In genomic region chr12:131949431-131950181, GRCh38 we compare ENCODE assay signal across 8 cellular contexts. TPM values are rescaled to one million over a fixed set of nuclear protein-coding genes. Genes with fewer than 3 reads are reported as not detected.
DNase-seq lines count a peak whose midpoint lies in the region; ATAC-seq and TF ChIP-seq lines count a peak whose summit lies in the region.

TSS of gene EP400 (plus strand) at chr12:131949942. CDS start at chr12:131960620, 10,678 bp downstream.

- peaks cover 15% of the 10 kb centered on the region for H3K36me3 Mint-ChIP-seq in activated naive CD8-positive, alpha-beta T cell treated with anti-CD3 and anti-CD28 coated beads, Interleukin-2, amount 50 U/mL, for 24 hours (ENCODE audit: low read depth)
- H3K36me3 Mint-ChIP-seq in type B pancreatic cell, result peaks cover 3% of the 10 kb centered on the region

- H3K4me1 Mint-ChIP-seq in activated naive CD8-positive, alpha-beta T cell treated with anti-CD3 and anti-CD28 coated beads, Interleukin-2, amount 50 U/mL, for 24 hours, result peaks cover 46% of the 10 kb centered on the region
- peaks cover 15% of the 10 kb centered on the region for H3K4me1 Mint-ChIP-seq in type B pancreatic cell (ENCODE audit: unreplicated experiment)

- peak; percentile 55; the same call in 2 of the 3 replicates for TF ChIP-seq CTCF in GM12872 (IDR thresholded peaks at IDR 0.05; ENCODE audit: insufficient read depth, low read depth, low read length)
- TF ChIP-seq CTCF in type B pancreatic cell (conservative IDR thresholded peaks at IDR 0.05), result peak; percentile 67

- H3K9me3 Mint-ChIP-seq in activated naive CD8-positive, alpha-beta T cell treated with anti-CD3 and anti-CD28 coated beads, Interleukin-2, amount 50 U/mL, for 24 hours, result no peaks in the 10 kb centered on the region
- no peaks in the 10 kb centered on the region for H3K9me3 Mint-ChIP-seq in type B pancreatic cell

- peak; percentile 93 for ATAC-seq in HG02759 (IDR thresholded peaks at IDR 0.05; ENCODE audit: unreplicated experiment)
- peak; percentile 95 for ATAC-seq in activated naive CD8-positive, alpha-beta T cell treated with anti-CD3 and anti-CD28 coated beads, Interleukin-2, amount 50 U/mL, for 24 hours

- intact Hi-C loops in cardiac septum (cut with DNase I) (loop anchor here (1.0 kb wide), 4 partner anchors 20 to 98 kb away; partner anchors contain the start of genes PUS1 and ULK1), posterior cingulate gyrus (cut with DNase I) (loop anchor here (1.0 kb wide), 2 partner anchors 20 to 55 kb away; partner anchors contain the start of genes PUS1 and ULK1)

- no peaks in the 10 kb centered on the region for H3K27me3 Mint-ChIP-seq in activated naive CD8-positive, alpha-beta T cell treated with anti-CD3 and anti-CD28 coated beads, Interleukin-2, amount 50 U/mL, for 24 hours
- H3K27me3 Mint-ChIP-seq in type B pancreatic cell, result no peaks in the 10 kb centered on the region

- DNase-seq in NCI-H1417 treated with DMSO at 0.1 percent for 48 hours (lab: John Stamatoyannopoulos, UW) (peak; percentile 63), SW480 (ENCODE audit: low spot score) (peak; percentile 83), cardiac septum (ENCODE audit: low spot score) (peak; percentile 97), posterior cingulate gyrus (peak; percentile 86 to 98 (median 90)), type B pancreatic cell (ENCODE audit: extremely low spot score, unreplicated experiment) (peak; percentile 94)
- peak; percentile 96 for DNase-seq in activated naive CD8-positive, alpha-beta T cell treated with anti-CD3 and anti-CD28 coated beads, Interleukin-2, amount 50 U/mL, for 24 hours

- peak within 1 kb of the TSS; percentile 82 for H3K27ac Mint-ChIP-seq in activated naive CD8-positive, alpha-beta T cell treated with anti-CD3 and anti-CD28 coated beads, Interleukin-2, amount 50 U/mL, for 24 hours
- peak within 1 kb of the TSS; percentile 79 for H3K27ac Mint-ChIP-seq in type B pancreatic cell

- peak within 1 kb of the TSS; percentile 85 for H3K4me3 Mint-ChIP-seq in activated naive CD8-positive, alpha-beta T cell treated with anti-CD3 and anti-CD28 coated beads, Interleukin-2, amount 50 U/mL, for 24 hours
- peak within 1 kb of the TSS; percentile 90 for H3K4me3 Mint-ChIP-seq in type B pancreatic cell

RNA-seq across cellular contexts. Expression of gene EP400, which starts in this region (rescaled TPM):
- 23.1 TPM for total RNA-seq in cardiac septum
- total RNA-seq in type B pancreatic cell (ENCODE audit: low replicate concordance), result 41.4 and 55.2 TPM in 2 replicates

Comparison
In these comparisons a context has a peak if more than half of its experiments do, and no peak if none do; other contexts are left out.
1. Peak in every context shown above with its lines: DNase-seq and ATAC-seq.